Comparison of ENCODE assay signal across 36 cellular contexts in genomic region chr3:154175041-154175440, GRCh38. TPM values are rescaled to one million over a fixed set of nuclear protein-coding genes. Genes with fewer than 3 reads are reported as not detected.
"Had no signal": no experiment of that assay in that cellular context is flagged by ENCODE, and none has a peak within 500 bp of the region (broad histone marks: within the 10 kb centered on the region; RNA-seq: fewer than 3 reads in every experiment).

No MANE protein-coding gene starts in this region.

- H3K27ac Mint-ChIP-seq: activated CD4-positive, alpha-beta memory T cell treated with anti-CD3 and anti-CD28 coated beads for 36 hours; activated CD4-positive, alpha-beta T cell treated with anti-CD3 and anti-CD28 coated beads for 36 hours; activated CD4-positive, alpha-beta T cell treated with anti-CD3 and anti-CD28 coated beads, Interleukin-2, amount 10 ng/mL, durations not matched to agents 24 days and 14 days; activated CD8-positive, alpha-beta memory T cell treated with anti-CD3 and anti-CD28 coated beads, Interleukin-2, amount 10 ng/mL, durations not matched to agents 7 days and 5 days; activated CD8-positive, alpha-beta T cell treated with anti-CD3 and anti-CD28 coated beads, Interleukin-2, amount 10 ng/mL, durations not matched to agents 7 days and 5 days; activated naive CD4-positive, alpha-beta T cell treated with anti-CD3 and anti-CD28 coated beads for 36 hours; activated naive CD4-positive, alpha-beta T cell treated with anti-CD3 and anti-CD28 coated beads, Interleukin-2, amount 50 U/mL, for 24 hours; activated naive CD8-positive, alpha-beta T cell treated with anti-CD3 and anti-CD28 coated beads for 36 hours; activated naive CD8-positive, alpha-beta T cell treated with anti-CD3 and anti-CD28 coated beads, Interleukin-2, amount 50 U/mL, for 24 hours; activated T-helper 1 cell treated with anti-CD3 and anti-CD28 coated beads, Interleukin-12 subunit alpha, Interleukin-12 subunit beta, Interleukin-2, Interleukin-4 antibody, amounts not matched to agents 30 ng/mL and 10 ng/mL and 1 ng/mL, durations not matched to agents 14 hours and 24 hours and 36 hours; activated T-helper 2 cell treated with anti-CD3 and anti-CD28 coated beads, Interferon-gamma antibody, Interleukin-2, Interleukin-4, amounts not matched to agents 10 μg/mL and 5 μg/mL and 100 μg/mL, durations not matched to agents 14 hours and 24 hours and 36 hours; effector memory CD8-positive, alpha-beta T cell; T-helper 17 cell; T-helper 2 cell treated with Interferon-gamma antibody and Interleukin-4, amounts not matched to agents 5 μg/mL and 100 μg/mL, for 36 hours had no signal

- H3K4me3 ChIP-seq: adrenal gland, body of pancreas, esophagus muscularis mucosa, gastrocnemius medialis had no signal

- H3K9me3 Mint-ChIP-seq: activated CD4-positive, alpha-beta memory T cell treated with anti-CD3 and anti-CD28 coated beads for 36 hours; activated CD4-positive, alpha-beta T cell treated with anti-CD3 and anti-CD28 coated beads, Interleukin-2, amount 10 ng/mL, durations not matched to agents 24 days and 14 days; activated naive CD4-positive, alpha-beta T cell treated with anti-CD3 and anti-CD28 coated beads for 36 hours; activated naive CD4-positive, alpha-beta T cell treated with anti-CD3 and anti-CD28 coated beads, Interleukin-2, amount 50 U/mL, for 24 hours; activated naive CD8-positive, alpha-beta T cell treated with anti-CD3 and anti-CD28 coated beads for 36 hours; activated naive CD8-positive, alpha-beta T cell treated with anti-CD3 and anti-CD28 coated beads, Interleukin-2, amount 50 U/mL, for 24 hours; activated T-helper 1 cell treated with anti-CD3 and anti-CD28 coated beads, Interleukin-12 subunit alpha, Interleukin-12 subunit beta, Interleukin-2, Interleukin-4 antibody, amounts not matched to agents 30 ng/mL and 10 ng/mL and 1 ng/mL, durations not matched to agents 14 hours and 24 hours and 36 hours; activated T-helper 2 cell treated with anti-CD3 and anti-CD28 coated beads, Interferon-gamma antibody, Interleukin-2, Interleukin-4, amounts not matched to agents 10 μg/mL and 5 μg/mL and 100 μg/mL, durations not matched to agents 14 hours and 24 hours and 36 hours; effector memory CD8-positive, alpha-beta T cell; T-helper 2 cell treated with Interferon-gamma antibody and Interleukin-4, amounts not matched to agents 5 μg/mL and 100 μg/mL, for 36 hours had no signal

- FAIRE-seq: colon had no signal

- DNase-seq: activated CD4-positive, alpha-beta memory T cell treated with anti-CD3 and anti-CD28 coated beads for 36 hours; activated CD4-positive, alpha-beta T cell treated with anti-CD3 and anti-CD28 coated beads for 36 hours; activated CD4-positive, alpha-beta T cell treated with anti-CD3 and anti-CD28 coated beads, Interleukin-2, amount 10 ng/mL, durations not matched to agents 24 days and 14 days; activated CD4-positive, CD25-positive, alpha-beta regulatory T cell; activated CD4-positive, CD25-positive, alpha-beta regulatory T cell treated with anti-CD3 and anti-CD28 coated beads, Interleukin-2, amount 50 U/mL, for 72 hours; activated CD8-positive, alpha-beta memory T cell treated with anti-CD3 and anti-CD28 coated beads, Interleukin-2, amount 10 ng/mL, durations not matched to agents 7 days and 5 days; activated CD8-positive, alpha-beta memory T cell treated with anti-CD3 and anti-CD28 coated beads, Interleukin-2, amount 50 U/mL, for 4 hours; activated CD8-positive, alpha-beta T cell treated with anti-CD3 and anti-CD28 coated beads, Interleukin-2, amount 10 ng/mL, durations not matched to agents 7 days and 5 days; activated effector memory CD4-positive, alpha-beta T cell treated with anti-CD3 and anti-CD28 coated beads, Interleukin-2, amount 50 U/mL, for 16 hours; activated naive CD4-positive, alpha-beta T cell treated with anti-CD3 and anti-CD28 coated beads for 36 hours; activated naive CD8-positive, alpha-beta T cell treated with anti-CD3 and anti-CD28 coated beads for 36 hours; activated naive CD8-positive, alpha-beta T cell treated with anti-CD3 and anti-CD28 coated beads, Interleukin-2, amount 50 U/mL, for 24 hours; activated T-cell treated with anti-CD3 and anti-CD28 coated beads, Interleukin-2, amount 50 U/mL, for 1 hour; activated T-cell treated with anti-CD3 and anti-CD28 coated beads, Interleukin-2, amount 50 U/mL, for 48 hours; adrenal gland; amygdala; aorta; body of pancreas; caudate nucleus; cortex of kidney; dermis blood vessel endothelial cell; effector CD4-positive, alpha-beta T cell; effector memory CD8-positive, alpha-beta T cell; erythroblast; foreskin keratinocyte; gastrocnemius medialis; T-helper 1 cell; T-helper 17 cell; T1000; WERI-Rb-1 had no signal

- H3K9me3 ChIP-seq: adrenal gland, body of pancreas, esophagus muscularis mucosa, gastrocnemius medialis had no signal

- H3K4me1 Mint-ChIP-seq: activated CD4-positive, alpha-beta T cell treated with anti-CD3 and anti-CD28 coated beads for 36 hours; activated CD4-positive, alpha-beta T cell treated with anti-CD3 and anti-CD28 coated beads, Interleukin-2, amount 10 ng/mL, durations not matched to agents 24 days and 14 days; activated CD8-positive, alpha-beta memory T cell treated with anti-CD3 and anti-CD28 coated beads, Interleukin-2, amount 10 ng/mL, durations not matched to agents 7 days and 5 days; activated naive CD4-positive, alpha-beta T cell treated with anti-CD3 and anti-CD28 coated beads, Interleukin-2, amount 50 U/mL, for 24 hours; activated naive CD8-positive, alpha-beta T cell treated with anti-CD3 and anti-CD28 coated beads for 36 hours; activated naive CD8-positive, alpha-beta T cell treated with anti-CD3 and anti-CD28 coated beads, Interleukin-2, amount 50 U/mL, for 24 hours; T-helper 17 cell had no signal

- H3K27me3 ChIP-seq: adrenal gland, body of pancreas, esophagus muscularis mucosa, foreskin keratinocyte, gastrocnemius medialis had no signal

- H3K36me3 Mint-ChIP-seq: activated CD4-positive, alpha-beta memory T cell treated with anti-CD3 and anti-CD28 coated beads for 36 hours; activated CD8-positive, alpha-beta memory T cell treated with anti-CD3 and anti-CD28 coated beads, Interleukin-2, amount 10 ng/mL, durations not matched to agents 7 days and 5 days; activated naive CD4-positive, alpha-beta T cell treated with anti-CD3 and anti-CD28 coated beads, Interleukin-2, amount 50 U/mL, for 24 hours; activated naive CD8-positive, alpha-beta T cell treated with anti-CD3 and anti-CD28 coated beads for 36 hours had no signal

- H3K27me3 Mint-ChIP-seq: activated CD4-positive, alpha-beta memory T cell treated with anti-CD3 and anti-CD28 coated beads for 36 hours; activated naive CD8-positive, alpha-beta T cell treated with anti-CD3 and anti-CD28 coated beads for 36 hours; activated naive CD8-positive, alpha-beta T cell treated with anti-CD3 and anti-CD28 coated beads, Interleukin-2, amount 50 U/mL, for 24 hours had no signal

- H3K4me1 ChIP-seq: adrenal gland, foreskin keratinocyte, gastrocnemius medialis had no signal

- H3K4me3 Mint-ChIP-seq: activated CD4-positive, alpha-beta memory T cell treated with anti-CD3 and anti-CD28 coated beads for 36 hours; activated CD4-positive, alpha-beta T cell treated with anti-CD3 and anti-CD28 coated beads for 36 hours; activated CD4-positive, alpha-beta T cell treated with anti-CD3 and anti-CD28 coated beads, Interleukin-2, amount 10 ng/mL, durations not matched to agents 24 days and 14 days; activated CD8-positive, alpha-beta memory T cell treated with anti-CD3 and anti-CD28 coated beads, Interleukin-2, amount 10 ng/mL, durations not matched to agents 7 days and 5 days; activated CD8-positive, alpha-beta T cell treated with anti-CD3 and anti-CD28 coated beads, Interleukin-2, amount 10 ng/mL, durations not matched to agents 7 days and 5 days; activated naive CD4-positive, alpha-beta T cell treated with anti-CD3 and anti-CD28 coated beads for 36 hours; activated naive CD4-positive, alpha-beta T cell treated with anti-CD3 and anti-CD28 coated beads, Interleukin-2, amount 50 U/mL, for 24 hours; activated naive CD8-positive, alpha-beta T cell treated with anti-CD3 and anti-CD28 coated beads for 36 hours; activated naive CD8-positive, alpha-beta T cell treated with anti-CD3 and anti-CD28 coated beads, Interleukin-2, amount 50 U/mL, for 24 hours; activated T-helper 1 cell treated with anti-CD3 and anti-CD28 coated beads, Interleukin-12 subunit alpha, Interleukin-12 subunit beta, Interleukin-2, Interleukin-4 antibody, amounts not matched to agents 30 ng/mL and 10 ng/mL and 1 ng/mL, durations not matched to agents 14 hours and 24 hours and 36 hours; effector memory CD8-positive, alpha-beta T cell; T-helper 17 cell; T-helper 2 cell treated with Interferon-gamma antibody and Interleukin-4, amounts not matched to agents 5 μg/mL and 100 μg/mL, for 36 hours had no signal

- H3K36me3 ChIP-seq: adrenal gland, esophagus muscularis mucosa, gastrocnemius medialis, WERI-Rb-1 had no signal

- H3K27ac ChIP-seq: adrenal gland, body of pancreas, foreskin keratinocyte, gastrocnemius medialis, WERI-Rb-1 had no signal

RNA-seq across cellular contexts. Expression of gene ARHGEF26, which starts 53.9 kb away (rescaled TPM):
- total RNA-seq: activated T-helper 1 cell treated with anti-CD3 and anti-CD28 coated beads, Interleukin-12 subunit alpha, Interleukin-12 subunit beta, Interleukin-2, Interleukin-4 antibody, amounts not matched to agents 30 ng/mL and 10 ng/mL and 1 ng/mL, durations not matched to agents 14 hours and 24 hours and 36 hours; T-helper 17 cell had no signal
